In the genomic region with DNA sequence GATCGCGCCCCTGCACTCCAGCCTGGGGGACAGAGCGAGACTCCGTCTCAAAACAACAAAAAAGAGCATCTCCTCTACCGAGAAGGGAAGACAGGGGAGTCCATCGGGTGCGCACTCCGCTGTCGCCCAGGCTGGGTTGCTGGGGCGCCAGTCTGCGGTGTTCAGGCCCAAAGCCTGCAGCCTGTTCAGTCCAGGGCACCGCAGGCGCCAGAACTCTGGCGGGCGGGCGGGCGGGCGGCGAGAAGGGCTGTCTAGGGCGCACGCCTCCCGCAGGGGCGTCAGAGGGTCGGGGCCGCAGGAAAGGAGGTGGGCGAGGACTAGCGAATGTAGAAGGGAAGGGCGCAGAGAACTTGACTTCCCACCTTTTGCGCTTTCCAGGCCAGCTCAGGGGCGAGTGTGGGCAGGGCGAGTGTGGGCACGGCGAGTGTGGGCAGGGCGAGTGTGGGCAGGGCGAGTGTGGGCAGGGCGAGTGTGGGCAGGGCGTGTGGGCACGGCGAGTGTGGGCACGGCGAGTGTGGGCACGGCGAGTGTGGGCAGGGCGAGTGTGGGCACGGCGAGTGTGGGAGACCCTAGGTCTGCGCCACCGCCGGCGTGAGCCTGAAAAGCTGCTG, we compare ENCODE assay signal across 25 cellular contexts. TPM values are rescaled to one million over a fixed set of nuclear protein-coding genes. Genes with fewer than 3 reads are reported as not detected.
DNase-seq lines count a peak whose midpoint lies in the region; ATAC-seq, FAIRE-seq and TF ChIP-seq lines count a peak whose summit lies in the region.
"Had no signal": no experiment of that assay in that cellular context is flagged by ENCODE, and none has a peak within 500 bp of the region (broad histone marks: within the 10 kb centered on the region; RNA-seq: fewer than 3 reads in every experiment).

No MANE protein-coding gene starts in this region.

- H3K9ac ChIP-seq in HUES64 (ENCODE audit: low read depth, low read length), result no peak overlapping the region
- no peak overlapping the region for H3K9ac ChIP-seq in H1 (replicated peaks in 1 of 4; ENCODE audit: extremely low read depth in 1 of 4, low read depth in 3 of 4, low read length in 3 of 4)

- H3K23ac ChIP-seq in H1 (ENCODE audit: insufficient read length), result no peak overlapping the region

- WGBS in HUES64, result 89% methylated on average over 50 of the region's 50 CpGs
- WGBS in H1 (ENCODE audit: extremely low coverage in 1 of 2, insufficient coverage in 1 of 2, insufficient read length in 1 of 2, insufficient replicate concordance in 2 of 2, low coverage in 1 of 2, low lambda C conversion rate in 2 of 2, missing lambda C conversion rate in 1 of 2), 2 experiments, result 48% methylated on average over 21 of the region's 50 CpGs; no CpG with 5 or more reads in 1 of the 2 experiments

- H3K14ac ChIP-seq in H1 (ENCODE audit: insufficient read length), result no peak overlapping the region

- no peak overlapping the region for H4K8ac ChIP-seq in H1 (ENCODE audit: extremely low read depth, insufficient read depth, low read length)

- H4K5ac ChIP-seq in H1 (ENCODE audit: insufficient read length, low read depth, low read length), result no peak overlapping the region

- no peak for TF ChIP-seq EP300 in H1 (IDR thresholded peaks at IDR 0.05; ENCODE audit: borderline replicate concordance in 1 of 2, low read depth in 2 of 2, low read length in 2 of 2)

- TF ChIP-seq RAD21 in H1 (IDR thresholded peaks at IDR 0.05 in 1 of 2, conservative IDR thresholded peaks at IDR 0.05 in 1 of 2; ENCODE audit: low read depth in 2 of 2, low read length in 2 of 2), result no peak

- ATAC-seq in HG02840 (IDR thresholded peaks at IDR 0.05; ENCODE audit: low FRiP score, unreplicated experiment), result no peak
- no peak for ATAC-seq in GM19023 (IDR thresholded peaks at IDR 0.05; ENCODE audit: unreplicated experiment)
- ATAC-seq: right cardiac atrium, Right ventricle myocardium inferior had no signal

- TF ChIP-seq CTCF in H1 (IDR thresholded peaks at IDR 0.05; ENCODE audit: control extremely low read depth in 1 of 3, insufficient read depth in 1 of 3, low read depth in 1 of 3, low read length in 3 of 3) (no peak), osteocyte (IDR thresholded peaks at IDR 0.05) (no peak)

- H3K23me2 ChIP-seq in H1 (ENCODE audit: low read depth, low read length), result no peaks in the 10 kb centered on the region; the same call in 1 of the 2 replicates

- FAIRE-seq in H1 (lab: Jason Lieb, UNC), result no peak
- FAIRE-seq: colon, D721Med had no signal

- no peak for TF ChIP-seq POLR2A in H1 (IDR thresholded peaks at IDR 0.05; ENCODE audit: control extremely low read depth in 1 of 2, low read depth in 2 of 2, low read length in 2 of 2)

- H3K9me3 Mint-ChIP-seq in activated T-cell treated with anti-CD3 and anti-CD28 coated beads, Interleukin-2, amount 50 U/mL, for 24 hours, result no peaks in the 10 kb centered on the region
- H3K9me3 Mint-ChIP-seq in osteocyte (ENCODE audit: unreplicated experiment), result no peaks in the 10 kb centered on the region
- H3K9me3 Mint-ChIP-seq in activated CD4-positive, alpha-beta memory T cell treated with anti-CD3 and anti-CD28 coated beads, Interleukin-2, amount 10 ng/mL, durations not matched to agents 7 days and 5 days, result no peaks in the 10 kb centered on the region
- H3K9me3 Mint-ChIP-seq: activated naive CD4-positive, alpha-beta T cell treated with anti-CD3 and anti-CD28 coated beads, Interleukin-2, amount 50 U/mL, for 72 hours had no signal

- H2BK20ac ChIP-seq in H1 (ENCODE audit: low read length), result no peak overlapping the region

- H3K4ac ChIP-seq in H1 (replicated peaks; ENCODE audit: insufficient read length, low read depth, low read length), result no peak overlapping the region

- CTCF ChIA-PET in H1 (lab: Charles Lee; ENCODE audit: partially characterized antibody), result interaction anchor here (0.7 to 3.5 kb wide), 9 partner anchors 8 to 1328 kb away, joined by 3 to 26 read pairs (median 3); a partner anchor contains a TSS
- CTCF ChIA-PET in activated CD4-positive, alpha-beta memory T cell treated with anti-CD3 and anti-CD28 coated beads, Interleukin-2, amount 10 ng/mL, durations not matched to agents 7 days and 5 days (lab: Charles Lee), result no interaction called here

- no peak overlapping the region for H3K18ac ChIP-seq in H1 (ENCODE audit: extremely low read depth, low read length)

- H3K9me3 ChIP-seq in HUES64 (ENCODE audit: insufficient read depth, low read depth, low read length), result no peaks in the 10 kb centered on the region
- no peaks in the 10 kb centered on the region for H3K9me3 ChIP-seq in H1 (ENCODE audit: insufficient read depth in 2 of 2, low read depth in 1 of 2, low read length in 1 of 2)

- H2BK15ac ChIP-seq in H1 (ENCODE audit: low read length), result no peak overlapping the region

- H3K79me2 ChIP-seq in H1 (ENCODE audit: control insufficient read depth in 1 of 2, insufficient read depth in 2 of 2, low read length in 2 of 2), result no peaks in the 10 kb centered on the region

- peak overlapping the region; percentile 46 for H3K4me3 ChIP-seq in HUES64 (ENCODE audit: low read length)
- H3K4me3 ChIP-seq in H1 (ENCODE audit: extremely low read depth in 1 of 4, insufficient read depth in 2 of 4, low read depth in 3 of 4, low read length in 4 of 4), result peak overlapping the region in 3 of 4 experiments; percentile 12 to 62 (median 14); a peak in 4 of 8 replicates
- H3K4me3 ChIP-seq: lung had no signal

- H4K91ac ChIP-seq in H1 (replicated peaks; ENCODE audit: insufficient read length, low read length), result no peak overlapping the region

- peaks cover 75% of the 10 kb centered on the region for H3K27me3 Mint-ChIP-seq in activated T-cell treated with anti-CD3 and anti-CD28 coated beads, Interleukin-2, amount 50 U/mL, for 24 hours
- peaks cover 2% of the 10 kb centered on the region for H3K27me3 Mint-ChIP-seq in osteocyte (ENCODE audit: unreplicated experiment)
- H3K27me3 Mint-ChIP-seq in activated CD4-positive, alpha-beta memory T cell treated with anti-CD3 and anti-CD28 coated beads, Interleukin-2, amount 10 ng/mL, durations not matched to agents 7 days and 5 days, result peaks cover 65% of the 10 kb centered on the region

- DNase-seq in activated T-cell treated with anti-CD3 and anti-CD28 coated beads, Interleukin-2, amount 50 U/mL, for 24 hours, result no peak
- no peak for DNase-seq in activated T-cell treated with anti-CD3 and anti-CD28 coated beads, Interleukin-2, amount 50 U/mL, for 48 hours
- no peak for DNase-seq in H1 (ENCODE audit: low read depth in 1 of 2, low spot score in 2 of 2)
- DNase-seq in osteocyte (ENCODE audit: extremely low spot score, unreplicated experiment), result peak; percentile 79
- DNase-seq in activated CD4-positive, alpha-beta memory T cell treated with anti-CD3 and anti-CD28 coated beads, Interleukin-2, amount 10 ng/mL, durations not matched to agents 7 days and 5 days, result no peak
- DNase-seq: activated CD4-positive, alpha-beta T cell treated with anti-CD3 and anti-CD28 coated beads for 48 hours; activated CD8-positive, alpha-beta memory T cell treated with anti-CD3 and anti-CD28 coated beads, Interleukin-2, amount 50 U/mL, for 48 hours; C1 segment of cervical spinal cord; HFFc6; MM.1S; NCI-H1436; NCI-H2171 treated with DMSO at 0.1 percent for 48 hours; nucleus accumbens; right cardiac atrium; stimulated activated CD4-positive, alpha-beta T cell treated with anti-CD3 and anti-CD28 coated beads, Interleukin-15, amount 100 ng/mL, for 24 hours had no signal

- peak overlapping the region in 1 of 2 experiments; percentile 69; a peak in 3 of 4 replicates for H3K4me2 ChIP-seq in H1 (ENCODE audit: insufficient read depth in 1 of 2, low read depth in 2 of 2, low read length in 2 of 2)

- H3K27me3 ChIP-seq in HUES64 (ENCODE audit: insufficient read depth, low read length) (peaks cover 50% of the 10 kb centered on the region), H1 (replicated peaks in 1 of 4; ENCODE audit: control insufficient read depth in 3 of 4, extremely low read depth in 1 of 4, insufficient read depth in 3 of 4, low read length in 3 of 4) (peaks cover 4 to 43% (median 26%) of the 10 kb centered on the region in 4 experiments; a peak in 6 of 7 replicates)

- no peak overlapping the region for H2BK12ac ChIP-seq in H1 (ENCODE audit: low read depth, low read length)

- no peaks in the 10 kb centered on the region for H3K36me3 Mint-ChIP-seq in activated T-cell treated with anti-CD3 and anti-CD28 coated beads, Interleukin-2, amount 50 U/mL, for 24 hours (ENCODE audit: low read depth)
- no peaks in the 10 kb centered on the region for H3K36me3 Mint-ChIP-seq in osteocyte (ENCODE audit: unreplicated experiment)
- H3K36me3 Mint-ChIP-seq in activated CD4-positive, alpha-beta memory T cell treated with anti-CD3 and anti-CD28 coated beads, Interleukin-2, amount 10 ng/mL, durations not matched to agents 7 days and 5 days (ENCODE audit: low read depth), result no peaks in the 10 kb centered on the region
- H3K36me3 Mint-ChIP-seq: activated naive CD4-positive, alpha-beta T cell treated with anti-CD3 and anti-CD28 coated beads, Interleukin-2, amount 50 U/mL, for 72 hours had no signal

- no peaks in the 10 kb centered on the region for H4K20me1 ChIP-seq in H1 (replicated peaks in 1 of 2; ENCODE audit: control insufficient read depth in 1 of 2, insufficient read depth in 2 of 2, low read length in 2 of 2)

- no peak overlapping the region for H3K27ac Mint-ChIP-seq in activated T-cell treated with anti-CD3 and anti-CD28 coated beads, Interleukin-2, amount 50 U/mL, for 24 hours
- no peak overlapping the region for H3K27ac Mint-ChIP-seq in osteocyte (ENCODE audit: unreplicated experiment)
- no peak overlapping the region for H3K27ac Mint-ChIP-seq in activated CD4-positive, alpha-beta memory T cell treated with anti-CD3 and anti-CD28 coated beads, Interleukin-2, amount 10 ng/mL, durations not matched to agents 7 days and 5 days
- H3K27ac Mint-ChIP-seq: activated naive CD4-positive, alpha-beta T cell treated with anti-CD3 and anti-CD28 coated beads, Interleukin-2, amount 50 U/mL, for 72 hours; HFFc6 had no signal

- H2AFZ ChIP-seq in H1 (ENCODE audit: low read length), result peak overlapping the region; percentile 67; the same call in 1 of the 2 replicates

- H2BK120ac ChIP-seq in H1 (replicated peaks; ENCODE audit: low read depth, low read length), result no peak overlapping the region

- H3K27ac ChIP-seq in HUES64 (ENCODE audit: low read depth, low read length) (no peak overlapping the region), H1 (ENCODE audit: low read depth, low read length) (no peak overlapping the region)

- H2BK5ac ChIP-seq in H1 (ENCODE audit: low read depth, low read length), result no peak overlapping the region

- H3K4me1 ChIP-seq in HUES64 (ENCODE audit: insufficient read depth, low read length), result no peaks in the 10 kb centered on the region
- H3K4me1 ChIP-seq in H1 (replicated peaks in 1 of 4; ENCODE audit: control insufficient read depth in 3 of 4, insufficient read depth in 4 of 4, low read length in 3 of 4), result peaks cover 0 to 10% (median 6%) of the 10 kb centered on the region in 4 experiments; a peak in 3 of 7 replicates

- H3K56ac ChIP-seq in H1 (replicated peaks; ENCODE audit: insufficient read length, low read depth, low read length), result no peak overlapping the region

- no peak overlapping the region for H2AK5ac ChIP-seq in H1 (ENCODE audit: low read depth, low read length)

- POLR2A ChIA-PET in H1 (lab: Charles Lee; ENCODE audit: partially characterized antibody), result no interaction called here
- POLR2A ChIA-PET in activated CD4-positive, alpha-beta memory T cell treated with anti-CD3 and anti-CD28 coated beads, Interleukin-2, amount 10 ng/mL, durations not matched to agents 7 days and 5 days (lab: Charles Lee), result no interaction called here

- H3K36me3 ChIP-seq in HUES64 (ENCODE audit: insufficient read depth, low read length), result no peaks in the 10 kb centered on the region
- no peaks in the 10 kb centered on the region for H3K36me3 ChIP-seq in H1 (ENCODE audit: control insufficient read depth in 2 of 4, insufficient read depth in 4 of 4, low read length in 3 of 4)

- no peaks in the 10 kb centered on the region for H3K79me1 ChIP-seq in H1 (ENCODE audit: low read depth, low read length)

- H3K4me1 Mint-ChIP-seq in activated T-cell treated with anti-CD3 and anti-CD28 coated beads, Interleukin-2, amount 50 U/mL, for 24 hours (ENCODE audit: low read depth), result peaks cover 9% of the 10 kb centered on the region
- H3K4me1 Mint-ChIP-seq in osteocyte (ENCODE audit: unreplicated experiment), result no peaks in the 10 kb centered on the region
- peaks cover 4% of the 10 kb centered on the region for H3K4me1 Mint-ChIP-seq in activated CD4-positive, alpha-beta memory T cell treated with anti-CD3 and anti-CD28 coated beads, Interleukin-2, amount 10 ng/mL, durations not matched to agents 7 days and 5 days

- H3K4me3 Mint-ChIP-seq in activated T-cell treated with anti-CD3 and anti-CD28 coated beads, Interleukin-2, amount 50 U/mL, for 24 hours, result peak overlapping the region; percentile 54
- H3K4me3 Mint-ChIP-seq in osteocyte (ENCODE audit: unreplicated experiment), result no peak overlapping the region
- H3K4me3 Mint-ChIP-seq in activated CD4-positive, alpha-beta memory T cell treated with anti-CD3 and anti-CD28 coated beads, Interleukin-2, amount 10 ng/mL, durations not matched to agents 7 days and 5 days, result no peak overlapping the region

RNA-seq across cellular contexts. Expression of a gene that starts 10.5 kb away (rescaled TPM):
- not detected for polyA plus RNA-seq in HUES64 (2013, experiment 1 of 2)
- polyA plus RNA-seq in HUES64 (2013, experiment 2 of 2), result not detected
- total RNA-seq in H1 (2021; fragmentation: NEBNext Ultra II Directional; extraction: Animal tissue kit (Norgen Biotek cat#: 25700)), result not detected in 2 replicates
- 0.09 TPM in 1 of 2 replicates, not detected in the other for polyA plus RNA-seq in H1 (2011; rRNA removed)
- not detected for polyA plus RNA-seq in H1 (2011; cell fraction: cytosol; rRNA removed)
- not detected for polyA plus RNA-seq in H1 (2011; cell fraction: nucleus; rRNA removed)
- polyA plus RNA-seq in H1 (2012, experiment 1 of 2), result 0.11 to 0.12 TPM in 2 of 4 replicates, not detected in the others
- not detected for polyA plus RNA-seq in H1 (2012, experiment 2 of 2)
- polyA plus RNA-seq in H1 (2013, experiment 1 of 2), result 0.04 TPM
- polyA plus RNA-seq in H1 (2013, experiment 2 of 2), result not detected
- polyA minus RNA-seq in H1 (2011; rRNA and poly(A)+ RNA removed), result not detected in 2 replicates
- not detected for polyA minus RNA-seq in H1 (2011; cell fraction: cytosol; rRNA and poly(A)+ RNA removed)
- polyA minus RNA-seq in H1 (2011; cell fraction: nucleus; rRNA and poly(A)+ RNA removed), result not detected
- not detected in 2 replicates for total RNA-seq in osteocyte
- not detected for total RNA-seq in activated CD4-positive, alpha-beta memory T cell treated with anti-CD3 and anti-CD28 coated beads, Interleukin-2, amount 10 ng/mL, durations not matched to agents 7 days and 5 days
- total RNA-seq: A673; activated naive CD4-positive, alpha-beta T cell treated with anti-CD3 and anti-CD28 coated beads, Interleukin-2, amount 50 U/mL, for 72 hours; HFFc6; lung; right cardiac atrium; Right ventricle myocardium inferior had no signal
- polyA plus RNA-seq: lung, right cardiac atrium, thymus had no signal
